In the genomic region with DNA sequence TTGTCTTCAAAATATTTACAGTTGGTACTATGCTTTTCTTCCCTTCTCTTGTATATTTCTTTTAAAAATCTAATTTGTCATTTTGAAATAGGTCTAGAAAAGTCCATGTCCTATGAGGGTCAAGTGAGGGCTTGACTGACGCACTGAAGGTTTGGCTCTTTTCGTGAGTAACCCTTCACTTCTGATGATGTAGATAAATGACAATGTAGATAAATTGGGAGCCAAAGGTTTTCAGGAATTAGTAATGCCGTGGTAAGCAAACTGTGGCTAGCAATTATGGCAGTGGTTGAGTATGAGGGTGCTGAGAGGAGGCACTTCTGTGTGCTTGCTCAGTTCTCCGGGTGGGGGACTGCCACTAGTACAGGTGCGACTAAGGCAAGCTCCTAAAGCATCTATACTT, we compare ENCODE assay signal across 28 cellular contexts.
"Had no signal": no experiment of that assay in that cellular context is flagged by ENCODE, and none has a peak within 500 bp of the region (broad histone marks: within the 10 kb centered on the region; RNA-seq: fewer than 3 reads in every experiment).

No MANE protein-coding gene starts in this region.

- H3K27me3 Mint-ChIP-seq: activated CD4-positive, alpha-beta memory T cell treated with anti-CD3 and anti-CD28 coated beads, Interleukin-2, amount 10 ng/mL, durations not matched to agents 7 days and 5 days; activated CD4-positive, alpha-beta T cell treated with anti-CD3 and anti-CD28 coated beads for 36 hours; activated naive CD8-positive, alpha-beta T cell treated with anti-CD3 and anti-CD28 coated beads, Interleukin-2, amount 10 ng/mL, durations not matched to agents 7 days and 5 days had no signal

- H3K9me3 ChIP-seq: adrenal gland, SJSA1 had no signal

- H3K36me3 ChIP-seq: adrenal gland had no signal

- H3K4me3 Mint-ChIP-seq: activated CD4-positive, alpha-beta memory T cell treated with anti-CD3 and anti-CD28 coated beads, Interleukin-2, amount 10 ng/mL, durations not matched to agents 7 days and 5 days; activated CD4-positive, alpha-beta T cell treated with anti-CD3 and anti-CD28 coated beads for 36 hours; activated naive CD4-positive, alpha-beta T cell treated with anti-CD3 and anti-CD28 coated beads, Interleukin-2, amount 10 ng/mL, durations not matched to agents 7 days and 5 days; activated naive CD8-positive, alpha-beta T cell treated with anti-CD3 and anti-CD28 coated beads, Interleukin-2, amount 10 ng/mL, durations not matched to agents 7 days and 5 days; activated T-cell treated with anti-CD3 and anti-CD28 coated beads, Interleukin-2, amount 50 U/mL, for 72 hours; T-helper 17 cell had no signal

- H3K9me3 Mint-ChIP-seq: activated CD4-positive, alpha-beta memory T cell treated with anti-CD3 and anti-CD28 coated beads, Interleukin-2, amount 10 ng/mL, durations not matched to agents 7 days and 5 days; activated naive CD4-positive, alpha-beta T cell treated with anti-CD3 and anti-CD28 coated beads, Interleukin-2, amount 10 ng/mL, durations not matched to agents 7 days and 5 days; activated naive CD8-positive, alpha-beta T cell treated with anti-CD3 and anti-CD28 coated beads, Interleukin-2, amount 10 ng/mL, durations not matched to agents 7 days and 5 days; activated T-cell treated with anti-CD3 and anti-CD28 coated beads, Interleukin-2, amount 50 U/mL, for 72 hours; activated T-helper 2 cell treated with anti-CD3 and anti-CD28 coated beads, Interferon-gamma antibody, Interleukin-2, Interleukin-4, amounts not matched to agents 10 μg/mL and 5 μg/mL and 100 μg/mL, durations not matched to agents 14 hours and 24 hours and 36 hours; IgD-negative memory B cell had no signal

- H3K27me3 ChIP-seq: adrenal gland, SJSA1 had no signal

- H3K27ac ChIP-seq: adrenal gland, SJSA1, WERI-Rb-1 had no signal

- H3K27ac Mint-ChIP-seq: activated CD4-positive, alpha-beta memory T cell treated with anti-CD3 and anti-CD28 coated beads, Interleukin-2, amount 10 ng/mL, durations not matched to agents 7 days and 5 days; activated CD4-positive, alpha-beta T cell treated with anti-CD3 and anti-CD28 coated beads for 36 hours; activated naive CD4-positive, alpha-beta T cell treated with anti-CD3 and anti-CD28 coated beads, Interleukin-2, amount 10 ng/mL, durations not matched to agents 7 days and 5 days; activated naive CD8-positive, alpha-beta T cell treated with anti-CD3 and anti-CD28 coated beads, Interleukin-2, amount 10 ng/mL, durations not matched to agents 7 days and 5 days; activated T-cell treated with anti-CD3 and anti-CD28 coated beads, Interleukin-2, amount 50 U/mL, for 72 hours; activated T-helper 2 cell treated with anti-CD3 and anti-CD28 coated beads, Interferon-gamma antibody, Interleukin-2, Interleukin-4, amounts not matched to agents 10 μg/mL and 5 μg/mL and 100 μg/mL, durations not matched to agents 14 hours and 24 hours and 36 hours; T-helper 17 cell had no signal

- DNase-seq: activated CD4-positive, alpha-beta memory T cell treated with anti-CD3 and anti-CD28 coated beads, Interleukin-2, amount 10 ng/mL, durations not matched to agents 7 days and 5 days; activated CD4-positive, alpha-beta T cell treated with anti-CD3 and anti-CD28 coated beads for 36 hours; activated CD4-positive, alpha-beta T cell treated with anti-CD3 and anti-CD28 coated beads, Interleukin-2, amount 50 U/mL, for 1 hour; activated gamma-delta T cell treated with Interleukin-2 at 50 U/mL for 16 hours; activated naive CD4-positive, alpha-beta T cell treated with anti-CD3 and anti-CD28 coated beads, Interleukin-2, amount 10 ng/mL, durations not matched to agents 7 days and 5 days; activated naive CD8-positive, alpha-beta T cell treated with anti-CD3 and anti-CD28 coated beads, Interleukin-2, amount 10 ng/mL, durations not matched to agents 7 days and 5 days; activated T-cell treated with anti-CD3 and anti-CD28 coated beads, Interleukin-2, amount 50 U/mL, for 72 hours; adrenal gland; anterior cingulate cortex; central memory CD4-positive, alpha-beta T cell; KG1; NCI-H1092; NCI-H1417; NCI-H2029; NCI-H2107; NCI-H2171 treated with DMSO at 0.1 percent for 48 hours; NCI-H226; NCI-H526; NCI-H82; SHP77; T-helper 17 cell; T-helper 9 cell; WERI-Rb-1 had no signal

- H3K36me3 Mint-ChIP-seq: activated naive CD8-positive, alpha-beta T cell treated with anti-CD3 and anti-CD28 coated beads, Interleukin-2, amount 10 ng/mL, durations not matched to agents 7 days and 5 days; IgD-negative memory B cell had no signal

- H3K4me3 ChIP-seq: adrenal gland, SJSA1 had no signal

- FAIRE-seq: bronchial epithelial cell, RCC 7860 had no signal

- ATAC-seq: activated CD4-positive, alpha-beta T cell treated with anti-CD3 and anti-CD28 coated beads for 36 hours; activated T-cell treated with anti-CD3 and anti-CD28 coated beads, Interleukin-2, amount 50 U/mL, for 72 hours; T-helper 17 cell had no signal
